8 cellular contexts compared by ENCODE assay signal in the genomic region with DNA sequence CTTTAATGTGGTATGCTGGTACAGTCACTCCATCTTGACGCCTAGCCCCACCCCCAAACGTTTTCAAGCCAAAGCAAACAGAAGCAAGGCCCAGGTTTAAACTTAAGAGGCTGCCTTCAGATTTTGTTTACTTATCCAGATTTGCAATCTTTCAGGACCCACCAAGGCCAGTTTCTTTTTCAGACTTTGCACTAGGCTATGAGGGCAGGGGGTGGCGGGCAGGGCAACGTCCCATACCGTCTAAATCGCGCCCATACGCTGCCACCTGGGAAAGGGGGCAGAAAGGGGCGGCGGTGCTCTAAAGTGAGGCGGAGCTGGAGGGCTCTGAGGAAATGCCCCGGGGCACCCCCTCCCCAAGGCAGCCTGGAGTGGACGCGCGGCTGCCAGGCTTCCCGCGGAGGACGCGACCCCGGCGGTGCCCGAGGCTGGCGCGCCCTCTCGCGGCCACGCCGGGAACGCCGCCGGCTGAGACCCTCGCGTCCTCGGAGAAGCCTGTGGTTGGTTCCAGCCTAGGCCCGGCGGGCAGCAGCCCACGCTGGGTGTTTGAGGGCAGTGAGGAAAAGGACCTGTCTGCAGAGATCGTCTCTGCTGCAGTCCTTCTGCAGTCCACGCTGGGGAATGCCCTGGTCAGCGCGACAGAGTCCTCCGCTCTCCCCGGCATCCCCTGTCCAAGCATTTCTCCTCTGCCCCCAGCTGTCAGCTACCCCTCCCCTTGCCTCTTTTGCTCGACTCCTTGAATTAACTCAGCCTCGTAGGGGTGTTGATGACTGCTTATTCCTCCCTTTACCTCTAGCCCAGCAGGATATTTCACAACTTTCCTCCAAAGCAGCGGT.
DNase-seq lines count a peak whose midpoint lies in the region; ATAC-seq lines count a peak whose summit lies in the region.

No MANE protein-coding gene starts in this region.

- no peak overlapping the region for H3K56ac ChIP-seq in mesendoderm (ENCODE audit: low read length)

- no peak overlapping the region for H3K18ac ChIP-seq in mesendoderm (ENCODE audit: low read length)

- H3K4me1 ChIP-seq in mesendoderm (ENCODE audit: control insufficient read depth, low read depth, low read length) = no peaks in the 10 kb centered on the region

- no peak overlapping the region for H3K4me3 ChIP-seq in mesendoderm (ENCODE audit: low read length)

- H3K4me1 Mint-ChIP-seq in activated CD4-positive, alpha-beta T cell treated with anti-CD3 and anti-CD28 coated beads, Interleukin-2, amount 10 ng/mL, durations not matched to agents 24 days and 14 days = peaks cover 4% of the 10 kb centered on the region

- no peaks in the 10 kb centered on the region for H3K79me1 ChIP-seq in mesendoderm (ENCODE audit: low read length)

- no peaks in the 10 kb centered on the region for H3K9me3 Mint-ChIP-seq in activated CD4-positive, alpha-beta T cell treated with anti-CD3 and anti-CD28 coated beads, Interleukin-2, amount 10 ng/mL, durations not matched to agents 24 days and 14 days

- no peak overlapping the region for H3K4ac ChIP-seq in mesendoderm (ENCODE audit: low read depth, low read length)

- no peaks in the 10 kb centered on the region for H3K36me3 Mint-ChIP-seq in activated CD4-positive, alpha-beta T cell treated with anti-CD3 and anti-CD28 coated beads, Interleukin-2, amount 10 ng/mL, durations not matched to agents 24 days and 14 days (ENCODE audit: low read depth)

- no peaks in the 10 kb centered on the region for H3K79me2 ChIP-seq in mesendoderm (ENCODE audit: control insufficient read depth, insufficient read depth, low read length)

- DNase-seq in DMS 273 (lab: John Stamatoyannopoulos, UW; ENCODE audit: unreplicated experiment) = peak; percentile 77
- DNase-seq in DMS 273 treated with DMSO at 0.1 percent for 48 hours (lab: John Stamatoyannopoulos, UW) = no peak
- peak; percentile 46 for DNase-seq in NCI-H1105 treated with DMSO at 0.1 percent for 48 hours (lab: John Stamatoyannopoulos, UW)
- DNase-seq in activated CD4-positive, alpha-beta T cell treated with anti-CD3 and anti-CD28 coated beads, Interleukin-2, amount 10 ng/mL, durations not matched to agents 24 days and 14 days = peak; percentile 88
- DNase-seq in ecto neural progenitor cell (ENCODE audit: low spot score) = peak; percentile 84
- peak; percentile 56 for DNase-seq in mesendoderm
- peak; percentile 43 to 52 for DNase-seq in stimulated activated CD8-positive, alpha-beta memory T cell treated with anti-CD3 and anti-CD28 coated beads, Interleukin-2, amount 100 ng/mL, for 48 hours (ENCODE audit: low read depth in 2 of 2)

- no CpG with 5 or more reads among the region's 46 CpGs for WGBS in mesendoderm (ENCODE audit: extremely low coverage, insufficient coverage, low lambda C conversion rate)

- no peak overlapping the region for H3K23ac ChIP-seq in mesendoderm (ENCODE audit: low read length)

- peak overlapping the region; percentile 67 for H3K4me3 Mint-ChIP-seq in activated CD4-positive, alpha-beta T cell treated with anti-CD3 and anti-CD28 coated beads, Interleukin-2, amount 10 ng/mL, durations not matched to agents 24 days and 14 days

- peak overlapping the region; percentile 47 for H3K9ac ChIP-seq in mesendoderm (ENCODE audit: low read length)

- H4K5ac ChIP-seq in mesendoderm (ENCODE audit: low read length) = no peak overlapping the region

- no peak overlapping the region for H3K27ac ChIP-seq in mesendoderm (ENCODE audit: low read depth, low read length)

- no peaks in the 10 kb centered on the region for H3K36me3 ChIP-seq in mesendoderm (ENCODE audit: control insufficient read depth, insufficient read depth, low read length)

- ATAC-seq in GM21367 (IDR thresholded peaks at IDR 0.05; ENCODE audit: unreplicated experiment) = no peak

- H3K27me3 ChIP-seq in mesendoderm (ENCODE audit: insufficient read depth, low read length, poor library complexity) = no peaks in the 10 kb centered on the region

- H3K4me2 ChIP-seq in mesendoderm (ENCODE audit: low read length) = peak overlapping the region; percentile 60

- intact Hi-C loops in activated CD4-positive, alpha-beta T cell treated with anti-CD3 and anti-CD28 coated beads, Interleukin-2, amount 10 ng/mL, durations not matched to agents 24 days and 14 days (cut with micrococcal nuclease) = loop anchor here (2.0 kb wide), 1 partner anchor 484 kb away; no protein-coding TSS in a partner anchor

- no peak overlapping the region for H3K27ac Mint-ChIP-seq in activated CD4-positive, alpha-beta T cell treated with anti-CD3 and anti-CD28 coated beads, Interleukin-2, amount 10 ng/mL, durations not matched to agents 24 days and 14 days

- H2BK120ac ChIP-seq in mesendoderm (ENCODE audit: low read depth, low read length) = no peak overlapping the region

- H2BK5ac ChIP-seq in mesendoderm (ENCODE audit: low read length) = no peak overlapping the region

- H3K27me3 Mint-ChIP-seq in activated CD4-positive, alpha-beta T cell treated with anti-CD3 and anti-CD28 coated beads, Interleukin-2, amount 10 ng/mL, durations not matched to agents 24 days and 14 days = peaks cover 34% of the 10 kb centered on the region

- H2BK15ac ChIP-seq in mesendoderm (replicated peaks; ENCODE audit: low read depth) = no peak overlapping the region

- H4K8ac ChIP-seq in mesendoderm (ENCODE audit: low read depth, low read length) = no peak overlapping the region

- no peak overlapping the region for H2AK5ac ChIP-seq in mesendoderm (ENCODE audit: low read length)
